18 cellular contexts compared by ENCODE assay signal in the genomic region with DNA sequence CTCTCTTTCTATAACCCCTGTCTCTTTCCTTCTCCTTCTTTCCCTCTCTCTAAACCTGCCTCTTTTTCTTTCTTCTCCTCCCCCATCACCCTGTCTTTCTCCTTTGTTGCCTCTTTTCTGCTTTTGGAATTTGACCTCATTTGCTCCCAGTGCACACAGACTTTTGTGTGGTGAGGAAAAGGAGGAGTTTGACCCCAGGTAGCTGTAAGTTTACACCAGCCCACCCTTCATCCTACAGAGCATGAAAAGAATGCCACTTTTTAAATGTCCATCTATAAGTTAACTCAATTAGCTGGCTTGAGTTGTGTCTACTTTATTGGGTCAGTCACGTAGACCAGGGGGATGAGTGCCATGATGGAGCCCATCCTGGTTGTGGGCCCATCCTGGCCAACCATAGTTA.
A peak's percentile ranks its signal among the peaks of the same experiment; 100 is the strongest.
DNase-seq lines count a peak whose midpoint lies in the region; ATAC-seq and TF ChIP-seq lines count a peak whose summit lies in the region.
"Had no signal": no experiment of that assay in that cellular context is flagged by ENCODE, and none has a peak within 500 bp of the region (broad histone marks: within the 10 kb centered on the region; RNA-seq: fewer than 3 reads in every experiment).

No MANE protein-coding gene starts in this region.

- no peak overlapping the region for H3K4me2 ChIP-seq in Karpas-422 (ENCODE audit: low read depth, low read length, poor library complexity, severe bottlenecking)
- H3K4me2 ChIP-seq in OCI-LY7 (ENCODE audit: low read length) = no peak overlapping the region

- 100% methylated on average over 1 of the region's 1 CpG for WGBS in esophagus muscularis mucosa

- peak overlapping the region; percentile 6 for H3K27ac Mint-ChIP-seq in stimulated activated naive CD8-positive, alpha-beta T cell treated with anti-CD3 and anti-CD28 coated beads, Interleukin-15, Interleukin-2, amounts not matched to agents 100 ng/mL and 50 ng/mL, for 24 hours
- H3K27ac Mint-ChIP-seq in progenitor cell of endocrine pancreas = peak overlapping the region; percentile 21
- H3K27ac Mint-ChIP-seq: memory B cell had no signal

- intact Hi-C loops in esophagus muscularis mucosa (cut with DNase I) = no loop called here
- intact Hi-C loops in vagina (cut with DNase I) = no loop called here
- intact Hi-C loops in OCI-LY7 (cut with micrococcal nuclease; ENCODE audit: unreplicated experiment) = no loop called here

- no TSS peak for BruUV-seq in OCI-LY7 (replicated peaks; lab: Mats Ljungman, UMichigan)

- no peaks in the 10 kb centered on the region for H3K9me2 ChIP-seq in Karpas-422 (replicated peaks; ENCODE audit: insufficient read depth, low read length)
- H3K9me2 ChIP-seq in OCI-LY7 (ENCODE audit: insufficient read depth, low read length) = no peaks in the 10 kb centered on the region

- H3K9ac ChIP-seq in Karpas-422 (ENCODE audit: low read length) = no peak overlapping the region

- H3K36me3 ChIP-seq in esophagus muscularis mucosa (no peaks in the 10 kb centered on the region), vagina (no peaks in the 10 kb centered on the region), Karpas-422 (ENCODE audit: insufficient read depth, low read length) (no peaks in the 10 kb centered on the region), OCI-LY7 (ENCODE audit: insufficient read depth, low read length) (no peaks in the 10 kb centered on the region)
- H3K36me3 ChIP-seq: breast epithelium, MG63 had no signal

- H3K27me3 ChIP-seq in esophagus muscularis mucosa = no peaks in the 10 kb centered on the region
- H3K27me3 ChIP-seq in vagina = no peaks in the 10 kb centered on the region
- no peaks in the 10 kb centered on the region for H3K27me3 ChIP-seq in Karpas-422 (ENCODE audit: low read length)
- H3K27me3 ChIP-seq: breast epithelium, dorsolateral prefrontal cortex, MG63 had no signal

- POLR2A ChIA-PET in OCI-LY7 (lab: Charles Lee) = interaction anchor here (0.6 kb wide), 1 partner anchor 392 kb away, joined by 5 read pairs; no protein-coding TSS in a partner anchor

- H3K9me3 ChIP-seq in esophagus muscularis mucosa (no peaks in the 10 kb centered on the region), vagina (no peaks in the 10 kb centered on the region), Karpas-422 (ENCODE audit: low read length) (no peaks in the 10 kb centered on the region), OCI-LY7 (ENCODE audit: low read length) (no peaks in the 10 kb centered on the region)
- H3K9me3 ChIP-seq: breast epithelium had no signal

- H2AFZ ChIP-seq in Karpas-422 (ENCODE audit: low read length) (no peak overlapping the region), OCI-LY7 (ENCODE audit: low read length) (no peak overlapping the region)

- no peak overlapping the region for H3K4me3 Mint-ChIP-seq in stimulated activated naive CD8-positive, alpha-beta T cell treated with anti-CD3 and anti-CD28 coated beads, Interleukin-15, Interleukin-2, amounts not matched to agents 100 ng/mL and 50 ng/mL, for 24 hours
- peak overlapping the region; percentile 22 for H3K4me3 Mint-ChIP-seq in progenitor cell of endocrine pancreas (ENCODE audit: low read depth)
- H3K4me3 Mint-ChIP-seq: memory B cell had no signal

- H3K4me1 Mint-ChIP-seq in stimulated activated naive CD8-positive, alpha-beta T cell treated with anti-CD3 and anti-CD28 coated beads, Interleukin-15, Interleukin-2, amounts not matched to agents 100 ng/mL and 50 ng/mL, for 24 hours (ENCODE audit: low read depth) = peaks cover 66% of the 10 kb centered on the region
- H3K4me1 Mint-ChIP-seq in progenitor cell of endocrine pancreas (ENCODE audit: low read depth) = peaks cover 22% of the 10 kb centered on the region

- H3K36me3 Mint-ChIP-seq in stimulated activated naive CD8-positive, alpha-beta T cell treated with anti-CD3 and anti-CD28 coated beads, Interleukin-15, Interleukin-2, amounts not matched to agents 100 ng/mL and 50 ng/mL, for 24 hours (ENCODE audit: low read depth) = no peaks in the 10 kb centered on the region
- H3K36me3 Mint-ChIP-seq in progenitor cell of endocrine pancreas (ENCODE audit: insufficient read depth) = no peaks in the 10 kb centered on the region

- CTCF ChIA-PET in OCI-LY7 (lab: Charles Lee; ENCODE audit: unreplicated experiment) = no interaction called here

- H3K27me3 Mint-ChIP-seq in stimulated activated naive CD8-positive, alpha-beta T cell treated with anti-CD3 and anti-CD28 coated beads, Interleukin-15, Interleukin-2, amounts not matched to agents 100 ng/mL and 50 ng/mL, for 24 hours = no peaks in the 10 kb centered on the region
- H3K27me3 Mint-ChIP-seq in progenitor cell of endocrine pancreas = no peaks in the 10 kb centered on the region
- H3K27me3 Mint-ChIP-seq: memory B cell had no signal

- H3K27ac ChIP-seq in esophagus muscularis mucosa (replicated peaks in 1 of 4) = peak overlapping the region; percentile 37 to 54 (median 42)
- H3K27ac ChIP-seq in vagina = peak overlapping the region; percentile 75
- no peak overlapping the region for H3K27ac ChIP-seq in Karpas-422 (ENCODE audit: low read length)
- H3K27ac ChIP-seq in OCI-LY7 (ENCODE audit: low read depth, low read length, poor library complexity, severe bottlenecking) = no peak overlapping the region
- H3K27ac ChIP-seq: breast epithelium, dorsolateral prefrontal cortex had no signal

- no peaks in the 10 kb centered on the region for H4K20me1 ChIP-seq in Karpas-422 (ENCODE audit: insufficient read depth, low read depth, low read length)
- H4K20me1 ChIP-seq in OCI-LY7 (ENCODE audit: insufficient read depth, low read length) = no peaks in the 10 kb centered on the region

- TF ChIP-seq EP300 in esophagus muscularis mucosa (IDR thresholded peaks at IDR 0.05) = no peak

- H3K79me2 ChIP-seq in Karpas-422 (ENCODE audit: low read length) = no peaks in the 10 kb centered on the region
- H3K79me2 ChIP-seq in OCI-LY7 (ENCODE audit: insufficient read depth, low read depth, low read length) = no peaks in the 10 kb centered on the region

- ATAC-seq in stimulated activated naive CD8-positive, alpha-beta T cell treated with anti-CD3 and anti-CD28 coated beads, Interleukin-15, Interleukin-2, amounts not matched to agents 100 U/mL and 50 U/mL, for 24 hours = no peak
- ATAC-seq in GM18498 (IDR thresholded peaks at IDR 0.05; ENCODE audit: unreplicated experiment) = no peak
- ATAC-seq: right cardiac atrium had no signal

- TF ChIP-seq POLR2A in esophagus muscularis mucosa (IDR thresholded peaks at IDR 0.05; ENCODE audit: low read depth) (no peak), vagina (IDR thresholded peaks at IDR 0.05) (no peak)

- DNase-seq in stimulated activated naive CD8-positive, alpha-beta T cell treated with anti-CD3 and anti-CD28 coated beads, Interleukin-15, Interleukin-2, amounts not matched to agents 100 U/mL and 50 U/mL, for 24 hours = no peak
- no peak for DNase-seq in esophagus muscularis mucosa (ENCODE audit: extremely low spot score)
- no peak for DNase-seq in progenitor cell of endocrine pancreas (ENCODE audit: low spot score, unreplicated experiment)
- no peak for DNase-seq in vagina (ENCODE audit: extremely low spot score in 2 of 2)
- DNase-seq in Karpas-422 = no peak
- no peak for DNase-seq in OCI-LY7 (ENCODE audit: low spot score)
- DNase-seq: activated naive CD4-positive, alpha-beta T cell treated with Interleukin-2 at 50 U/mL for 16 hours; Calu3; dorsolateral prefrontal cortex; MG63; NCI-H1694; NCI-H226; right cardiac atrium; RPMI8226 had no signal

- no peak for TF ChIP-seq CTCF in esophagus muscularis mucosa (IDR thresholded peaks at IDR 0.05)
- no peak for TF ChIP-seq CTCF in progenitor cell of endocrine pancreas (IDR thresholded peaks at IDR 0.05; ENCODE audit: unreplicated experiment)
- no peak for TF ChIP-seq CTCF in vagina (IDR thresholded peaks at IDR 0.05)
- no peak for TF ChIP-seq CTCF in OCI-LY7 (conservative IDR thresholded peaks at IDR 0.05; ENCODE audit: low read length)

- H3K4me3 ChIP-seq in esophagus muscularis mucosa = no peak overlapping the region
- H3K4me3 ChIP-seq in vagina = no peak overlapping the region
- H3K4me3 ChIP-seq in Karpas-422 (ENCODE audit: low read length) = no peak overlapping the region
- no peak overlapping the region for H3K4me3 ChIP-seq in OCI-LY7 (ENCODE audit: low read depth, low read length, poor library complexity, severe bottlenecking)
- H3K4me3 ChIP-seq: breast epithelium, dorsolateral prefrontal cortex, MG63 had no signal

- no peaks in the 10 kb centered on the region for H3K9me3 Mint-ChIP-seq in stimulated activated naive CD8-positive, alpha-beta T cell treated with anti-CD3 and anti-CD28 coated beads, Interleukin-15, Interleukin-2, amounts not matched to agents 100 ng/mL and 50 ng/mL, for 24 hours
- H3K9me3 Mint-ChIP-seq in progenitor cell of endocrine pancreas (ENCODE audit: low read depth) = no peaks in the 10 kb centered on the region
- H3K9me3 Mint-ChIP-seq: memory B cell had no signal

- peaks cover 25 to 59% (median 47%) of the 10 kb centered on the region in 4 donors for H3K4me1 ChIP-seq in esophagus muscularis mucosa
- H3K4me1 ChIP-seq in vagina = peaks cover 48% of the 10 kb centered on the region
- no peaks in the 10 kb centered on the region for H3K4me1 ChIP-seq in Karpas-422 (ENCODE audit: low read length)
- no peaks in the 10 kb centered on the region for H3K4me1 ChIP-seq in OCI-LY7 (ENCODE audit: insufficient read depth, low read length, poor library complexity, severe bottlenecking)
- H3K4me1 ChIP-seq: breast epithelium had no signal

Comparison
In these comparisons a context has a peak if more than half of its experiments do, and no peak if none do; other contexts are left out.
1. H3K27ac ChIP-seq: peak in esophagus muscularis mucosa (4 of 4) and vagina (single experiment); none in Karpas-422 (single experiment) and OCI-LY7 (single experiment).